ENCODE assay signal across 1 cellular context in the genomic region with DNA sequence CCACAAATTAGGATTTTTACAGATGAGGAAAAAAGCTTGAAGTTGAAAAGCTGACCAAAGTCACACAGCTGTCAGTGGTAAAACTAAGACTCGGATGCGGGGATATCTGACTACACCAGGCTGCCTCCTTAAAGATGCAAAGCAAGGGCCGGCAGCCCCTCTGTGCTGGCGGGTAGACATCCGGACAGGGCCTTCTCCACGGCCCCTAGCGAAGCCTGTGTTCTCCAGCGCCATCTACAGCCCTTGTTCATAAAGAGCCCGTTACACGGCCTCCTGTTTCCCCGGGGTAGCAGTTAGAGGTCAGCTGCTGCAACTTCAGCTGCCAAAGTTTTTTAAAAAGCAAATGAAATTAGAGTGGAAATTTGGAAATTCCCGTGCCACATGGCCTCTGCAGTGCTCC.
TF ChIP-seq lines count a peak whose summit lies in the region.

No MANE protein-coding gene starts in this region.

TF ChIP-seq in GM23338, 12 proteins besides CTCF, POLR2A, EP300 and RAD21 (continued from another document):
- TF ChIP-seq ZNF462 (CRISPR knock-in tag; IDR thresholded peaks at IDR 0.05), result peak; percentile 85
